In genomic region chr1:43172532-43172972, GRCh38 we compare ENCODE assay signal across 1 cellular context.
TF ChIP-seq lines count a peak whose summit lies in the region.

No MANE protein-coding gene starts in this region.

TF ChIP-seq in H1, 55 proteins besides CTCF, POLR2A, EP300 and RAD21 (continued from another document):
- TF ChIP-seq E2F6 (IDR thresholded peaks at IDR 0.05) (peak; percentile 99), TEAD4 (IDR thresholded peaks at IDR 0.05; ENCODE audit: low read depth, low read length) (no peak), SP1 (IDR thresholded peaks at IDR 0.05; ENCODE audit: low read depth, low read length) (peak; percentile 56; the same call in 1 of the 2 replicates), CBX5 (IDR thresholded peaks at IDR 0.05; ENCODE audit: low read depth, low read length) (no peak), NRF1 (IDR thresholded peaks at IDR 0.05; ENCODE audit: low read depth, low read length) (no peak), BACH1 (IDR thresholded peaks at IDR 0.05; ENCODE audit: low read length) (no peak)
- TF ChIP-seq, protein P1, sequence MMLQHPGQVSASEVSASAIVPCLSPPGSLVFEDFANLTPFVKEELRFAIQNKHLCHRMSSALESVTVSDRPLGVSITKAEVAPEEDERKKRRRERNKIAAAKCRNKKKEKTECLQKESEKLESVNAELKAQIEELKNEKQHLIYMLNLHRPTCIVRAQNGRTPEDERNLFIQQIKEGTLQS (IDR thresholded peaks at IDR 0.05; ENCODE audit: insufficient read depth, low read depth, low read length), result no peak
TF ChIP-seq in H1: peak in this region for 4.
